8 cellular contexts compared by ENCODE assay signal in the genomic region with DNA sequence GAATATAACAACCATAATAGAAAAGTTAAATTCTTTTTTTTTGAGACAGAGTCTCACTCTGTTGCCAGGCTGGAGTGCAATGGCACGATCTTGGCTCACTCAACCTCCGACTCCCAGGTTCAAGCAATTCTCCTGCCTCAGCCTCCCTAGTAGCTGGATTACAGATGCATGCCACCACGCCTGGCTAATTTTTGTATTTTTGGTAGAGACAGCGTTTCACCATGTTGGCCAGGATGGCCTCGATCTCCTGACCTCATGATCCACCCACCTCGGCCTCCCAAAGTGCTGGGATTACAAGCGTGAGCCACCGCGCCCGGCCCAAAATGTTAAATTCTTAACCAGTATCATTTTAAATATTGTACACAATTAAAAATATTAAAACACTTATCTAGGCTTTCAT. TPM values are rescaled to one million over a fixed set of nuclear protein-coding genes. Genes with fewer than 3 reads are reported as not detected.
"Had no signal": no experiment of that assay in that cellular context is flagged by ENCODE, and none has a peak within 500 bp of the region (broad histone marks: within the 10 kb centered on the region; RNA-seq: fewer than 3 reads in every experiment).

No MANE protein-coding gene starts in this region.

RNA-seq across cellular contexts. Expression of a gene that starts 35.3 kb away (rescaled TPM):
- total RNA-seq: OCI-LY7, PC-9, Peyer's patch, Right ventricle myocardium inferior, Right ventricle myocardium superior, RPMI7951, SJSA1, SK-MEL-5 had no signal
